ENCODE assay signal across 1 cellular context in the genomic region with DNA sequence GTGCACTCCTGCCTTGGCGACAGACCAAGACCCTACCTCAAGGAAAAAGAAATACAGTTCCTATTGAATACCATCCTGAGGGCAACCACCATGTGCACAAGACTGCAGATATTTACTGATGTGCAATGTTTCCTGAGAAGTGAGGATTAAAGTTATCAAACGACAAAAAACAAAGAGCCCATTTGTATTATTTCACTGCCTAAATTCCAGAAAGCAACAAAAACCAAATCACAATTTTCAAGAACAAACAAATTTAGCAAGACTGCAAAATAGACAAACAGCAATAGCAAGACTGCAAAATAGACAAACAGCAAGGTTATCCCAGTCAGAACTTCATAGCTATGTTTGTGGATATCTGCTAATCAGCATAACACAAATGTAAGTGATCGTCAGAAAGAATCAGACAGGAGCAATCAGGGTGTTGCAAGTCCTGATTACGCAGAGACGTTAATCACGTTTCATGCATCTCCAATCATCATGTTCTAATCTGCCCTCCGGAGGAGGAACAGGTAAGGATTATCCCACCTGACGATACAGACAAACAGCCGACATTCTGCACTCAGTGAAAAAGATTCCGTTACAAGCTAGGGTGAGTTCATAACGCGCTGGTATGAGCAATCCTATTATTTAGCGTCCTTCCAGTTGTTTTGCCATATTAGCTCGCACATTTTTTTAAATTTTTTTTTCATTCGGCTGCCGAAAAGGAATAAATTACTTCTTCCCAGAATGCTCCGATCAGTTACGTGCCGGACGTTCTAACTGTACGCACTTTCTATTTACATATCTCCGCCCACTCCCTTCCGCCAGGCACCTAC.
TF ChIP-seq lines count a peak whose summit lies in the region.

No MANE protein-coding gene starts in this region.

TF ChIP-seq in HEK293, 187 proteins besides CTCF, POLR2A, EP300 and RAD21 (continued from another document and continues in another):
- TF ChIP-seq ZNF248 (tag by site-specific recombination; IDR thresholded peaks at IDR 0.05) (no peak), ZNF211 (tag by site-specific recombination; IDR thresholded peaks at IDR 0.05; ENCODE audit: low read depth) (no peak), ZNF513 (tag by site-specific recombination; IDR thresholded peaks at IDR 0.05) (peak; percentile 13; the same call in 1 of the 2 replicates), ZNF670 (tag by site-specific recombination; IDR thresholded peaks at IDR 0.05; ENCODE audit: low read depth) (no peak), MEIS1 (CRISPR knock-in tag; IDR thresholded peaks at IDR 0.05; ENCODE audit: borderline replicate concordance) (no peak), ZNF37A (tag by site-specific recombination; IDR thresholded peaks at IDR 0.05) (no peak), ZNF112 (tag by site-specific recombination; IDR thresholded peaks at IDR 0.05) (no peak), ZNF266 (tag by site-specific recombination; IDR thresholded peaks at IDR 0.05; ENCODE audit: low read depth) (no peak), WT1 (tag by site-specific recombination; IDR thresholded peaks at IDR 0.05) (peak; percentile 41; the same call in 1 of the 2 replicates), SP2 (tag by site-specific recombination; IDR thresholded peaks at IDR 0.05) (peak; percentile 74), ZSCAN23 (tag by site-specific recombination; IDR thresholded peaks at IDR 0.05) (peak; percentile 92; the same call in 1 of the 2 replicates), ELK4 (IDR thresholded peaks at IDR 0.05; ENCODE audit: borderline replicate concordance, low read depth, low read length) (peak; percentile 89), ZXDB (tag by site-specific recombination; IDR thresholded peaks at IDR 0.05) (peak; percentile 70), ZNF157 (tag by site-specific recombination; IDR thresholded peaks at IDR 0.05) (no peak), ZNF140 (tag by site-specific recombination; IDR thresholded peaks at IDR 0.05) (no peak), ZBTB48 (tag by site-specific recombination; IDR thresholded peaks at IDR 0.05) (no peak), GLI4 (tag by site-specific recombination; IDR thresholded peaks at IDR 0.05) (no peak), ZNF664 (tag by site-specific recombination; IDR thresholded peaks at IDR 0.05) (no peak), ZNF561 (tag by site-specific recombination; IDR thresholded peaks at IDR 0.05; ENCODE audit: borderline replicate concordance) (peak; percentile 75; the same call in 1 of the 2 replicates), ZNF202 (tag by site-specific recombination; IDR thresholded peaks at IDR 0.05; ENCODE audit: borderline replicate concordance) (no peak), GLIS2 (tag by site-specific recombination; IDR thresholded peaks at IDR 0.05) (no peak), PRDM2 (tag by site-specific recombination; IDR thresholded peaks at IDR 0.05; ENCODE audit: borderline replicate concordance) (no peak), ZNF2 (tag by site-specific recombination; IDR thresholded peaks at IDR 0.05) (peak; percentile 98), ZNF830 (tag by site-specific recombination; IDR thresholded peaks at IDR 0.05; ENCODE audit: low read depth) (no peak), ZFP3 (tag by site-specific recombination; IDR thresholded peaks at IDR 0.05; ENCODE audit: low read depth) (no peak), SP3 (tag by site-specific recombination; IDR thresholded peaks at IDR 0.05) (peak; percentile 69), SCRT1 (tag by site-specific recombination; IDR thresholded peaks at IDR 0.05; ENCODE audit: borderline replicate concordance) (peak; percentile 98), ZNF555 (tag by site-specific recombination; conservative IDR thresholded peaks at IDR 0.05) (no peak), ZNF133 (tag by site-specific recombination; IDR thresholded peaks at IDR 0.05) (no peak), ZNF777 (tag by site-specific recombination; IDR thresholded peaks at IDR 0.05; ENCODE audit: borderline replicate concordance) (peak; percentile 47; the same call in 1 of the 2 replicates), MZF1 (tag by site-specific recombination; IDR thresholded peaks at IDR 0.05; ENCODE audit: borderline replicate concordance) (peak; percentile 91), ZNF335 (tag by site-specific recombination; conservative IDR thresholded peaks at IDR 0.05) (peak; percentile 61), ZNF701 (tag by site-specific recombination; IDR thresholded peaks at IDR 0.05) (no peak), ZNF274 (IDR thresholded peaks at IDR 0.05; ENCODE audit: low read length) (no peak), ZNF274 (tag by site-specific recombination; IDR thresholded peaks at IDR 0.05; ENCODE audit: borderline replicate concordance) (no peak), BCL11A (tag by site-specific recombination; IDR thresholded peaks at IDR 0.05; ENCODE audit: low read depth) (no peak), ZNF747 (tag by site-specific recombination; IDR thresholded peaks at IDR 0.05) (no peak), HOXC10 (CRISPR knock-in tag; IDR thresholded peaks at IDR 0.05) (no peak), ZNF350 (tag by site-specific recombination; IDR thresholded peaks at IDR 0.05) (no peak), REPIN1 (tag by site-specific recombination; IDR thresholded peaks at IDR 0.05; ENCODE audit: low read depth) (0 out of 2 replicates have a peak, but pooled peaks have one; percentile 76), ZNF214 (tag by site-specific recombination; IDR thresholded peaks at IDR 0.05; ENCODE audit: borderline replicate concordance) (no peak), ZIC2 (tag by site-specific recombination; IDR thresholded peaks at IDR 0.05) (no peak), ZNF76 (tag by site-specific recombination; IDR thresholded peaks at IDR 0.05; ENCODE audit: borderline replicate concordance, low read depth) (peak; percentile 95), TCF7L2 (IDR thresholded peaks at IDR 0.05; ENCODE audit: borderline replicate concordance, low read depth, low read length) (peak; percentile 37; the same call in 1 of the 2 replicates), AEBP2 (tag by site-specific recombination; IDR thresholded peaks at IDR 0.05; ENCODE audit: borderline replicate concordance) (no peak), ZNF501 (tag by site-specific recombination; IDR thresholded peaks at IDR 0.05) (peak; percentile 92)
- TF ChIP-seq, protein P1, sequence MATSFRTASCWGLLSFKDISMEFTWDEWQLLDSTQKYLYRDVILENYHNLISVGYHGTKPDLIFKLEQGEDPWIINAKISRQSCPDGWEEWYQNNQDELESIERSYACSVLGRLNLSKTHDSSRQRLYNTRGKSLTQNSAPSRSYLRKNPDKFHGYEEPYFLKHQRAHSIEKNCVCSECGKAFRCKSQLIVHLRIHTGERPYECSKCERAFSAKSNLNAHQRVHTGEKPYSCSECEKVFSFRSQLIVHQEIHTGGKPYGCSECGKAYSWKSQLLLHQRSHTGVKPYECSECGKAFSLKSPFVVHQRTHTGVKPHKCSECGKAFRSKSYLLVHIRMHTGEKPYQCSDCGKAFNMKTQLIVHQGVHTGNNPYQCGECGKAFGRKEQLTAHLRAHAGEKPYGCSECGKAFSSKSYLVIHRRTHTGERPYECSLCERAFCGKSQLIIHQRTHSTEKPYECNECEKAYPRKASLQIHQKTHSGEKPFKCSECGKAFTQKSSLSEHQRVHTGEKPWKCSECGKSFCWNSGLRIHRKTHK (tag by site-specific recombination; IDR thresholded peaks at IDR 0.05): no peak
- TF ChIP-seq, protein P2, sequence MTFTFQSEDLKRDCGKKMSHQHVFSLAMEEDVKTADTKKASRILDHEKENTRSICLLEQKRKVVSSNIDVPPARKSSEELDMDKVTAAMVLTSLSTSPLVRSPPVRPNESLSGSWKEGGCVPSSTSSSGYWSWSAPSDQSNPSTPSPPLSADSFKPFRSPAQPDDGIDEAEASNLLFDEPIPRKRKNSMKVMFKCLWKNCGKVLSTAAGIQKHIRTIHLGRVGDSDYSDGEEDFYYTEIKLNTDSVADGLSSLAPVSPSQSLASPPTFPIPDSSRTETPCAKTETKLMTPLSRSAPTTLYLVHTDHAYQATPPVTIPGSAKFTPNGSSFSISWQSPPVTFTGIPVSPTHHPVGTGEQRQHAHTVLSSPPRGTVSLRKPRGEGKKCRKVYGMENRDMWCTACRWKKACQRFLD (tag by site-specific recombination; IDR thresholded peaks at IDR 0.05): no peak
- TF ChIP-seq, protein P3, sequence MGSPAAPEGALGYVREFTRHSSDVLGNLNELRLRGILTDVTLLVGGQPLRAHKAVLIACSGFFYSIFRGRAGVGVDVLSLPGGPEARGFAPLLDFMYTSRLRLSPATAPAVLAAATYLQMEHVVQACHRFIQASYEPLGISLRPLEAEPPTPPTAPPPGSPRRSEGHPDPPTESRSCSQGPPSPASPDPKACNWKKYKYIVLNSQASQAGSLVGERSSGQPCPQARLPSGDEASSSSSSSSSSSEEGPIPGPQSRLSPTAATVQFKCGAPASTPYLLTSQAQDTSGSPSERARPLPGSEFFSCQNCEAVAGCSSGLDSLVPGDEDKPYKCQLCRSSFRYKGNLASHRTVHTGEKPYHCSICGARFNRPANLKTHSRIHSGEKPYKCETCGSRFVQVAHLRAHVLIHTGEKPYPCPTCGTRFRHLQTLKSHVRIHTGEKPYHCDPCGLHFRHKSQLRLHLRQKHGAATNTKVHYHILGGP (tag by site-specific recombination; IDR thresholded peaks at IDR 0.05): peak; percentile 95
